17 cellular contexts compared by ENCODE assay signal in the genomic region with DNA sequence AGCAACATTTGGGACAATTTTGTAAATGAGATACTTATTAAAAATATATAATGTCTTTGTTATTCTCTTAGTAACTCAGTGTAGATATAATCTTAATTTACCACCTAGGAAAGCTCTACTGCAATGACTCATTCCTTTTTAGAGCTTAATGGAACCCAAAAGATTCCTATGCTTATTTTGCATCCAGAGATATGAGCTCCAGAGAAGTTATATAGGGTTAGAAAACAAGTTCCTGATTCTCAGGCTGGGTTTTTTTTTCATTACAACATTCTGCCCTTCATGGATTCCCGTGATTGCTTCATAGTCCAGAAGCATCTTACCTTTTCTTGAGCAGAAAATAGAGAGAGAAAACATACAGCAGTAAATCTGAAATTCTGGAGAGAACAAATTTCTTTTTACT. TPM values are rescaled to one million over a fixed set of nuclear protein-coding genes. Genes with fewer than 3 reads are reported as not detected.
DNase-seq lines count a peak whose midpoint lies in the region; ATAC-seq and TF ChIP-seq lines count a peak whose summit lies in the region.
"Had no signal": no experiment of that assay in that cellular context is flagged by ENCODE, and none has a peak within 500 bp of the region (broad histone marks: within the 10 kb centered on the region; RNA-seq: fewer than 3 reads in every experiment).

No MANE protein-coding gene starts in this region.

- peaks cover 0 to 37% (median 12%) of the 10 kb centered on the region in 3 donors for H3K4me1 ChIP-seq in esophagus squamous epithelium
- no peaks in the 10 kb centered on the region for H3K4me1 ChIP-seq in hepatocyte (ENCODE audit: insufficient read depth)
- H3K4me1 ChIP-seq: Caco-2 had no signal

- TF ChIP-seq POLR2A in esophagus squamous epithelium (IDR thresholded peaks at IDR 0.05) (no peak), erythroblast (IDR thresholded peaks at IDR 0.05; ENCODE audit: low read length) (no peak)

- H2AFZ ChIP-seq in hepatocyte = no peak overlapping the region

- H3K4me2 ChIP-seq in hepatocyte = no peak overlapping the region

- intact Hi-C loops in esophagus squamous epithelium (cut with DNase I) = no loop called here

- peak; percentile 52; the same call in 2 of the 3 replicates for ATAC-seq in SK-N-SH treated with all-trans-retinoic acid at 6 μM for 48 hours
- ATAC-seq in HG03280 (IDR thresholded peaks at IDR 0.05; ENCODE audit: unreplicated experiment) = no peak

- 64 to 71% methylated on average over 1 of the region's 1 CpG for WGBS in esophagus squamous epithelium, 2 donors
- WGBS in hepatocyte (ENCODE audit: low lambda C conversion rate, missing lambda C conversion rate) = 70% methylated on average over 1 of the region's 1 CpG

- H3K9me3 ChIP-seq in esophagus squamous epithelium = no peaks in the 10 kb centered on the region
- no peaks in the 10 kb centered on the region for H3K9me3 ChIP-seq in hepatocyte (ENCODE audit: low read depth)
- H3K9me3 ChIP-seq: Caco-2 had no signal

- H3K9me2 ChIP-seq in hepatocyte (replicated peaks; ENCODE audit: insufficient read depth) = no peaks in the 10 kb centered on the region

- no peak for TF ChIP-seq CTCF in esophagus squamous epithelium (IDR thresholded peaks at IDR 0.05)
- TF ChIP-seq CTCF in hepatocyte (IDR thresholded peaks at IDR 0.05; ENCODE audit: poor library complexity) = no peak

- H4K20me1 ChIP-seq in hepatocyte (ENCODE audit: insufficient read depth, poor library complexity, severe bottlenecking) = no peaks in the 10 kb centered on the region

- DNase-seq in DMS53 (lab: John Stamatoyannopoulos, UW) (peak; percentile 35), DMS53 treated with DMSO at 0.1 percent for 48 hours (lab: John Stamatoyannopoulos, UW; ENCODE audit: unreplicated experiment) (no peak), HT-29 (ENCODE audit: low spot score) (peak; percentile 64), esophagus squamous epithelium (lab: John Stamatoyannopoulos, UW) (no peak), hepatocyte (ENCODE audit: low spot score) (no peak), erythroblast (lab: John Stamatoyannopoulos, UW) (no peak)
- DNase-seq: 8988T; Caco-2; CD4-positive, alpha-beta T cell; GOT3; KG1; NCI-H2029; NCI-H2171; SHP77 had no signal

- H3K79me2 ChIP-seq in hepatocyte = no peaks in the 10 kb centered on the region

- no peak overlapping the region for H3K4me3 ChIP-seq in esophagus squamous epithelium
- H3K4me3 ChIP-seq in hepatocyte = no peak overlapping the region
- H3K4me3 ChIP-seq: SK-N-MC had no signal

- peak overlapping the region in 3 of 4 donors; percentile 9 to 33 (median 20) for H3K27ac ChIP-seq in esophagus squamous epithelium
- H3K27ac ChIP-seq in hepatocyte = no peak overlapping the region
- H3K27ac ChIP-seq: SK-N-MC had no signal

- H3K27me3 ChIP-seq in esophagus squamous epithelium = no peaks in the 10 kb centered on the region
- H3K27me3 ChIP-seq in hepatocyte = no peaks in the 10 kb centered on the region

- H3K36me3 ChIP-seq in esophagus squamous epithelium (no peaks in the 10 kb centered on the region), hepatocyte (replicated peaks; ENCODE audit: insufficient read depth, low read depth) (no peaks in the 10 kb centered on the region)

TF ChIP-seq in SK-N-SH treated with all-trans-retinoic acid at 6 μM for 48 hours, 23 proteins besides CTCF, POLR2A, EP300 and RAD21:
- no peak for TF ChIP-seq ZFP30 (CRISPR knock-in tag; IDR thresholded peaks at IDR 0.05)
- no peak for TF ChIP-seq RARB (CRISPR knock-in tag; IDR thresholded peaks at IDR 0.05)
- TF ChIP-seq ZFP3 (CRISPR knock-in tag; IDR thresholded peaks at IDR 0.05) = no peak
- no peak for TF ChIP-seq TCF4 (CRISPR knock-in tag; IDR thresholded peaks at IDR 0.05; ENCODE audit: borderline replicate concordance)
- no peak for TF ChIP-seq BACH2 (CRISPR knock-in tag; IDR thresholded peaks at IDR 0.05; ENCODE audit: borderline replicate concordance)
- TF ChIP-seq SNAI2 (CRISPR knock-in tag; IDR thresholded peaks at IDR 0.05) = no peak
- TF ChIP-seq, protein P1, sequence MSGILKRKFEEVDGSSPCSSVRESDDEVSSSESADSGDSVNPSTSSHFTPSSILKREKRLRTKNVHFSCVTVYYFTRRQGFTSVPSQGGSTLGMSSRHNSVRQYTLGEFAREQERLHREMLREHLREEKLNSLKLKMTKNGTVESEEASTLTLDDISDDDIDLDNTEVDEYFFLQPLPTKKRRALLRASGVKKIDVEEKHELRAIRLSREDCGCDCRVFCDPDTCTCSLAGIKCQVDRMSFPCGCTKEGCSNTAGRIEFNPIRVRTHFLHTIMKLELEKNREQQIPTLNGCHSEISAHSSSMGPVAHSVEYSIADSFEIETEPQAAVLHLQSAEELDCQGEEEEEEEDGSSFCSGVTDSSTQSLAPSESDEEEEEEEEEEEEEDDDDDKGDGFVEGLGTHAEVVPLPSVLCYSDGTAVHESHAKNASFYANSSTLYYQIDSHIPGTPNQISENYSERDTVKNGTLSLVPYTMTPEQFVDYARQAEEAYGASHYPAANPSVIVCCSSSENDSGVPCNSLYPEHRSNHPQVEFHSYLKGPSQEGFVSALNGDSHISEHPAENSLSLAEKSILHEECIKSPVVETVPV (CRISPR knock-in tag; IDR thresholded peaks at IDR 0.05) = no peak
- TF ChIP-seq TOX (CRISPR knock-in tag; IDR thresholded peaks at IDR 0.05; ENCODE audit: borderline replicate concordance) = no peak
- TF ChIP-seq PPARA (CRISPR knock-in tag; IDR thresholded peaks at IDR 0.05; ENCODE audit: borderline replicate concordance) = no peak
- no peak for TF ChIP-seq OSR1 (CRISPR knock-in tag; IDR thresholded peaks at IDR 0.05)
- no peak for TF ChIP-seq CSDC2 (CRISPR knock-in tag; IDR thresholded peaks at IDR 0.05)
- TF ChIP-seq ZC3H10 (CRISPR knock-in tag; IDR thresholded peaks at IDR 0.05) = no peak
- no peak for TF ChIP-seq ZNF8 (CRISPR knock-in tag; IDR thresholded peaks at IDR 0.05)
- TF ChIP-seq, protein P2, sequence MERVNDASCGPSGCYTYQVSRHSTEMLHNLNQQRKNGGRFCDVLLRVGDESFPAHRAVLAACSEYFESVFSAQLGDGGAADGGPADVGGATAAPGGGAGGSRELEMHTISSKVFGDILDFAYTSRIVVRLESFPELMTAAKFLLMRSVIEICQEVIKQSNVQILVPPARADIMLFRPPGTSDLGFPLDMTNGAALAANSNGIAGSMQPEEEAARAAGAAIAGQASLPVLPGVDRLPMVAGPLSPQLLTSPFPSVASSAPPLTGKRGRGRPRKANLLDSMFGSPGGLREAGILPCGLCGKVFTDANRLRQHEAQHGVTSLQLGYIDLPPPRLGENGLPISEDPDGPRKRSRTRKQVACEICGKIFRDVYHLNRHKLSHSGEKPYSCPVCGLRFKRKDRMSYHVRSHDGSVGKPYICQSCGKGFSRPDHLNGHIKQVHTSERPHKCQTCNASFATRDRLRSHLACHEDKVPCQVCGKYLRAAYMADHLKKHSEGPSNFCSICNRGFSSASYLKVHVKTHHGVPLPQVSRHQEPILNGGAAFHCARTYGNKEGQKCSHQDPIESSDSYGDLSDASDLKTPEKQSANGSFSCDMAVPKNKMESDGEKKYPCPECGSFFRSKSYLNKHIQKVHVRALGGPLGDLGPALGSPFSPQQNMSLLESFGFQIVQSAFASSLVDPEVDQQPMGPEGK (CRISPR knock-in tag; IDR thresholded peaks at IDR 0.05; ENCODE audit: borderline replicate concordance) = no peak

RNA-seq across cellular contexts. Expression of a gene that starts 57.9 kb away (rescaled TPM):
- 2.6 and 4.4 TPM in 2 replicates for total RNA-seq in HT-29 (2014; rRNA removed; shearing (Covaris generic))
- total RNA-seq in esophagus squamous epithelium = 10 to 100 TPM in 1 of 4 donors, 1 to 10 TPM in 1, under 1 TPM in 1, not detected in 1; 0.76 to 90.2 (median 2.4) TPM
- total RNA-seq in hepatocyte = 32.5 and 43.9 TPM in 2 replicates
- polyA plus RNA-seq in hepatocyte = 21.6 and 35.0 TPM in 2 replicates

Comparison
In these comparisons a context has a peak if more than half of its experiments do, and no peak if none do; other contexts are left out.
1. DNase-seq: peak in DMS53 (single experiment) and HT-29 (single experiment); none in DMS53 treated with DMSO at 0.1 percent for 48 hours (single experiment), esophagus squamous epithelium (single experiment), hepatocyte (single experiment) and erythroblast (0 of 2).